In genomic region chr1:44919387-44919786, GRCh38 we compare ENCODE assay signal across 14 cellular contexts.
DNase-seq lines count a peak whose midpoint lies in the region; ATAC-seq and TF ChIP-seq lines count a peak whose summit lies in the region.
"Had no signal": no experiment of that assay in that cellular context is flagged by ENCODE, and none has a peak within 500 bp of the region (broad histone marks: within the 10 kb centered on the region; RNA-seq: fewer than 3 reads in every experiment).

No MANE protein-coding gene starts in this region.

- H3K4me3 ChIP-seq in dorsolateral prefrontal cortex: no peak overlapping the region
- H3K4me3 ChIP-seq: HAP-1, K562 had no signal

- H3K27me3 Mint-ChIP-seq in chondrocyte (ENCODE audit: low read depth): no peaks in the 10 kb centered on the region
- H3K27me3 Mint-ChIP-seq: B cell; CD4-positive, alpha-beta T cell had no signal

- intact Hi-C loops in dorsolateral prefrontal cortex (cut with DNase I): no loop called here

- H3K27ac Mint-ChIP-seq in chondrocyte (ENCODE audit: unreplicated experiment): no peak overlapping the region
- H3K27ac Mint-ChIP-seq: B cell; CD4-positive, alpha-beta T cell had no signal

- no peak for ATAC-seq in HG02938 (IDR thresholded peaks at IDR 0.05; ENCODE audit: unreplicated experiment)
- ATAC-seq: K562 had no signal

- peaks cover 2% of the 10 kb centered on the region for H3K9me3 Mint-ChIP-seq in chondrocyte (ENCODE audit: low read depth)
- H3K9me3 Mint-ChIP-seq: CD4-positive, alpha-beta T cell had no signal

- DNase-seq in GM04504 (ENCODE audit: low read depth) (peak; percentile 35), fibroblast of gingiva (ENCODE audit: low read depth) (peak; percentile 90), kidney tubule cell (ENCODE audit: low spot score) (peak; percentile 32), COR-L47 (lab: John Stamatoyannopoulos, UW) (no peak), chondrocyte (ENCODE audit: low spot score) (no peak), dorsolateral prefrontal cortex (no peak)
- DNase-seq: C1 segment of cervical spinal cord; CD4-positive, alpha-beta T cell; DMS79; GOT3 had no signal

- no peak overlapping the region for H3K4me3 Mint-ChIP-seq in chondrocyte (ENCODE audit: unreplicated experiment)
- H3K4me3 Mint-ChIP-seq: B cell; CD4-positive, alpha-beta T cell had no signal

- H3K4me1 Mint-ChIP-seq in chondrocyte (ENCODE audit: low read depth): peaks cover 12% of the 10 kb centered on the region
- H3K4me1 Mint-ChIP-seq: B cell had no signal

- TF ChIP-seq CTCF in chondrocyte (IDR thresholded peaks at IDR 0.05): no peak
- no peak for TF ChIP-seq CTCF in dorsolateral prefrontal cortex (IDR thresholded peaks at IDR 0.05 in 54 of 56, conservative IDR thresholded peaks at IDR 0.05 in 2 of 56; ENCODE audit: low read depth in 1 of 56, partially characterized antibody in 56 of 56)

- H3K27me3 ChIP-seq in dorsolateral prefrontal cortex: no peaks in the 10 kb centered on the region

- H3K36me3 Mint-ChIP-seq in chondrocyte (ENCODE audit: low read depth): peaks cover 2% of the 10 kb centered on the region

- H3K27ac ChIP-seq in dorsolateral prefrontal cortex: no peak overlapping the region

Comparison
In these comparisons a context has a peak if more than half of its experiments do, and no peak if none do; other contexts are left out.
1. DNase-seq: peak in GM04504 (single experiment), fibroblast of gingiva (single experiment) and kidney tubule cell (single experiment); none in COR-L47 (single experiment), chondrocyte (single experiment) and dorsolateral prefrontal cortex (0 of 10).